ENCODE assay signal across 35 cellular contexts in the genomic region with DNA sequence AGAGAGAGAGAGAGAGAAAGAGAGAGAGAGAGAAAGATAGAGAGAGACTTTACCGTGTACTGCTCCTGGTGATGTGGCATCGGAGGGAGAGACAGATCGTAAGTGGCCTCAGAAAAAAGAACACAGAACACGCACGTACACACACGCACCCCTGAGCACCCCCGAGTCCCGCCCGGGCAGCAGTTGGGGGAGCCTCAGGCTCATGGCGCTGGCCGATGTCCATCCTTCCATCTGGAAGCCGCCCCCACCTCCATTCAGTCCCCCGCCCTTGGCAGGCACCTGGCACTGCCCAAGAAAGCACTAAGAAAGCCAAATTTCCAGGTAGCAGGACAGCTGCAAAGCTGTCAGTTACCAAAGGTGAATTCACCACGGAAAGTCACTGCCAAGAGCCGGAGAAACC.
"Had no signal": no experiment of that assay in that cellular context is flagged by ENCODE, and none has a peak within 500 bp of the region (broad histone marks: within the 10 kb centered on the region; RNA-seq: fewer than 3 reads in every experiment).

No MANE protein-coding gene starts in this region.

- H3K27me3 ChIP-seq: adrenal gland, ascending aorta, body of pancreas, brain microvascular endothelial cell, breast epithelium, cardiac muscle cell had no signal

- H3K9me3 Mint-ChIP-seq: activated naive CD4-positive, alpha-beta T cell treated with anti-CD3 and anti-CD28 coated beads for 36 hours; activated naive CD4-positive, alpha-beta T cell treated with anti-CD3 and anti-CD28 coated beads, Interleukin-2, amount 10 ng/mL, durations not matched to agents 7 days and 5 days; activated naive CD4-positive, alpha-beta T cell treated with anti-CD3 and anti-CD28 coated beads, Interleukin-2, amount 50 U/mL, for 24 hours; activated naive CD4-positive, alpha-beta T cell treated with anti-CD3 and anti-CD28 coated beads, Interleukin-2, amount 50 U/mL, for 72 hours; activated naive CD8-positive, alpha-beta T cell treated with anti-CD3 and anti-CD28 coated beads, Interleukin-2, amount 50 U/mL, for 24 hours; activated T-cell treated with anti-CD3 and anti-CD28 coated beads, Interleukin-2, amount 50 U/mL, for 4 hours; activated T-cell treated with anti-CD3 and anti-CD28 coated beads, Interleukin-2, amount 50 U/mL, for 72 hours; activated T-helper 1 cell treated with anti-CD3 and anti-CD28 coated beads, Interleukin-12 subunit alpha, Interleukin-12 subunit beta, Interleukin-2, Interleukin-4 antibody, amounts not matched to agents 30 ng/mL and 10 ng/mL and 1 ng/mL, durations not matched to agents 14 hours and 24 hours and 36 hours; activated T-helper 17 cell treated with anti-CD3 and anti-CD28 coated beads, Interleukin-2, amount 50 U/mL, for 72 hours; activated T-helper 2 cell treated with anti-CD3 and anti-CD28 coated beads, Interferon-gamma antibody, Interleukin-2, Interleukin-4, amounts not matched to agents 10 μg/mL and 5 μg/mL and 100 μg/mL, durations not matched to agents 14 hours and 24 hours and 36 hours had no signal

- H3K36me3 Mint-ChIP-seq: activated naive CD4-positive, alpha-beta T cell treated with anti-CD3 and anti-CD28 coated beads, Interleukin-2, amount 10 ng/mL, durations not matched to agents 7 days and 5 days; activated naive CD4-positive, alpha-beta T cell treated with anti-CD3 and anti-CD28 coated beads, Interleukin-2, amount 50 U/mL, for 24 hours; activated naive CD4-positive, alpha-beta T cell treated with anti-CD3 and anti-CD28 coated beads, Interleukin-2, amount 50 U/mL, for 72 hours; activated naive CD8-positive, alpha-beta T cell; activated naive CD8-positive, alpha-beta T cell treated with anti-CD3 and anti-CD28 coated beads for 36 hours; activated naive CD8-positive, alpha-beta T cell treated with anti-CD3 and anti-CD28 coated beads, Interleukin-2, amount 10 ng/mL, durations not matched to agents 7 days and 5 days had no signal

- ATAC-seq: activated naive CD4-positive, alpha-beta T cell treated with anti-CD3 and anti-CD28 coated beads, Interleukin-2, amount 50 U/mL, for 72 hours; activated naive CD8-positive, alpha-beta T cell treated with anti-CD3 and anti-CD28 coated beads, Interleukin-2, amount 50 U/mL, for 24 hours; activated T-cell treated with anti-CD3 and anti-CD28 coated beads, Interleukin-2, amount 50 U/mL, for 4 hours; activated T-cell treated with anti-CD3 and anti-CD28 coated beads, Interleukin-2, amount 50 U/mL, for 72 hours; activated T-helper 17 cell treated with anti-CD3 and anti-CD28 coated beads, Interleukin-2, amount 50 U/mL, for 72 hours; body of pancreas had no signal

- H3K36me3 ChIP-seq: adrenal gland, ascending aorta, brain microvascular endothelial cell, breast epithelium, cardiac muscle cell had no signal

- H3K4me1 Mint-ChIP-seq: activated naive CD4-positive, alpha-beta T cell treated with anti-CD3 and anti-CD28 coated beads, Interleukin-2, amount 50 U/mL, for 24 hours; activated T-helper 17 cell treated with anti-CD3 and anti-CD28 coated beads, Interleukin-2, amount 50 U/mL, for 72 hours; brain had no signal

- H3K27ac Mint-ChIP-seq: activated naive CD4-positive, alpha-beta T cell treated with anti-CD3 and anti-CD28 coated beads for 36 hours; activated naive CD4-positive, alpha-beta T cell treated with anti-CD3 and anti-CD28 coated beads, Interleukin-2, amount 10 ng/mL, durations not matched to agents 7 days and 5 days; activated naive CD4-positive, alpha-beta T cell treated with anti-CD3 and anti-CD28 coated beads, Interleukin-2, amount 50 U/mL, for 24 hours; activated naive CD4-positive, alpha-beta T cell treated with anti-CD3 and anti-CD28 coated beads, Interleukin-2, amount 50 U/mL, for 72 hours; activated naive CD8-positive, alpha-beta T cell; activated naive CD8-positive, alpha-beta T cell treated with anti-CD3 and anti-CD28 coated beads for 36 hours; activated naive CD8-positive, alpha-beta T cell treated with anti-CD3 and anti-CD28 coated beads, Interleukin-2, amount 10 ng/mL, durations not matched to agents 7 days and 5 days; activated naive CD8-positive, alpha-beta T cell treated with anti-CD3 and anti-CD28 coated beads, Interleukin-2, amount 50 U/mL, for 24 hours; activated T-cell treated with anti-CD3 and anti-CD28 coated beads, Interleukin-2, amount 50 U/mL, for 72 hours; activated T-helper 1 cell treated with anti-CD3 and anti-CD28 coated beads, Interleukin-12 subunit alpha, Interleukin-12 subunit beta, Interleukin-2, Interleukin-4 antibody, amounts not matched to agents 30 ng/mL and 10 ng/mL and 1 ng/mL, durations not matched to agents 14 hours and 24 hours and 36 hours; activated T-helper 17 cell treated with anti-CD3 and anti-CD28 coated beads, Interleukin-2, amount 50 U/mL, for 72 hours; activated T-helper 2 cell treated with anti-CD3 and anti-CD28 coated beads, Interferon-gamma antibody, Interleukin-2, Interleukin-4, amounts not matched to agents 10 μg/mL and 5 μg/mL and 100 μg/mL, durations not matched to agents 14 hours and 24 hours and 36 hours; brain had no signal

- H3K27ac ChIP-seq: adrenal gland, ascending aorta, body of pancreas, brain microvascular endothelial cell, breast epithelium, cardiac muscle cell had no signal

- H3K4me3 Mint-ChIP-seq: activated naive CD4-positive, alpha-beta T cell treated with anti-CD3 and anti-CD28 coated beads for 36 hours; activated naive CD4-positive, alpha-beta T cell treated with anti-CD3 and anti-CD28 coated beads, Interleukin-2, amount 10 ng/mL, durations not matched to agents 7 days and 5 days; activated naive CD4-positive, alpha-beta T cell treated with anti-CD3 and anti-CD28 coated beads, Interleukin-2, amount 50 U/mL, for 24 hours; activated naive CD8-positive, alpha-beta T cell; activated naive CD8-positive, alpha-beta T cell treated with anti-CD3 and anti-CD28 coated beads for 36 hours; activated naive CD8-positive, alpha-beta T cell treated with anti-CD3 and anti-CD28 coated beads, Interleukin-2, amount 10 ng/mL, durations not matched to agents 7 days and 5 days; activated naive CD8-positive, alpha-beta T cell treated with anti-CD3 and anti-CD28 coated beads, Interleukin-2, amount 50 U/mL, for 24 hours; activated T-cell treated with anti-CD3 and anti-CD28 coated beads, Interleukin-2, amount 50 U/mL, for 4 hours; activated T-cell treated with anti-CD3 and anti-CD28 coated beads, Interleukin-2, amount 50 U/mL, for 72 hours; activated T-helper 1 cell treated with anti-CD3 and anti-CD28 coated beads, Interleukin-12 subunit alpha, Interleukin-12 subunit beta, Interleukin-2, Interleukin-4 antibody, amounts not matched to agents 30 ng/mL and 10 ng/mL and 1 ng/mL, durations not matched to agents 14 hours and 24 hours and 36 hours; activated T-helper 17 cell treated with anti-CD3 and anti-CD28 coated beads, Interleukin-2, amount 50 U/mL, for 72 hours; brain had no signal

- H3K9me3 ChIP-seq: adrenal gland, ascending aorta, body of pancreas, breast epithelium had no signal

- H3K27me3 Mint-ChIP-seq: activated naive CD4-positive, alpha-beta T cell treated with anti-CD3 and anti-CD28 coated beads, Interleukin-2, amount 50 U/mL, for 24 hours; activated naive CD8-positive, alpha-beta T cell; activated T-helper 17 cell treated with anti-CD3 and anti-CD28 coated beads, Interleukin-2, amount 50 U/mL, for 72 hours; brain had no signal

- DNase-seq: activated effector memory CD4-positive, alpha-beta T cell treated with anti-CD3 and anti-CD28 coated beads, Interleukin-2, amount 50 U/mL, for 16 hours; activated effector memory CD4-positive, alpha-beta T cell treated with Interleukin-2 at 50 U/mL for 16 hours; activated gamma-delta T cell; activated gamma-delta T cell treated with Interleukin-2 at 50 U/mL for 16 hours; activated naive CD4-positive, alpha-beta T cell; activated naive CD4-positive, alpha-beta T cell treated with anti-CD3 and anti-CD28 coated beads for 36 hours; activated naive CD4-positive, alpha-beta T cell treated with anti-CD3 and anti-CD28 coated beads, Interleukin-2, amount 10 ng/mL, durations not matched to agents 7 days and 5 days; activated naive CD4-positive, alpha-beta T cell treated with anti-CD3 and anti-CD28 coated beads, Interleukin-2, amount 50 U/mL, for 16 hours; activated naive CD4-positive, alpha-beta T cell treated with Interleukin-2 at 50 U/mL for 16 hours; activated naive CD8-positive, alpha-beta T cell treated with anti-CD3 and anti-CD28 coated beads for 36 hours; activated naive CD8-positive, alpha-beta T cell treated with anti-CD3 and anti-CD28 coated beads, Interleukin-2, amount 10 ng/mL, durations not matched to agents 7 days and 5 days; activated naive CD8-positive, alpha-beta T cell treated with anti-CD3 and anti-CD28 coated beads, Interleukin-2, amount 50 U/mL, for 24 hours; activated T-cell treated with anti-CD3 and anti-CD28 coated beads, Interleukin-2, amount 50 U/mL, for 1 hour; activated T-cell treated with anti-CD3 and anti-CD28 coated beads, Interleukin-2, amount 50 U/mL, for 4 hours; activated T-cell treated with anti-CD3 and anti-CD28 coated beads, Interleukin-2, amount 50 U/mL, for 48 hours; activated T-cell treated with anti-CD3 and anti-CD28 coated beads, Interleukin-2, amount 50 U/mL, for 72 hours; adrenal gland; amniotic stem cell; amygdala; anterior cingulate cortex; body of pancreas; brain microvascular endothelial cell; caudate nucleus; central memory CD4-positive, alpha-beta T cell; cerebellar nuclear complex had no signal

- H3K4me1 ChIP-seq: adrenal gland, ascending aorta, body of pancreas, breast epithelium had no signal

- H3K4me3 ChIP-seq: adrenal gland, ascending aorta, body of pancreas, breast epithelium, cardiac muscle cell had no signal
